ENCODE assay signal across 1 cellular context in the genomic region with DNA sequence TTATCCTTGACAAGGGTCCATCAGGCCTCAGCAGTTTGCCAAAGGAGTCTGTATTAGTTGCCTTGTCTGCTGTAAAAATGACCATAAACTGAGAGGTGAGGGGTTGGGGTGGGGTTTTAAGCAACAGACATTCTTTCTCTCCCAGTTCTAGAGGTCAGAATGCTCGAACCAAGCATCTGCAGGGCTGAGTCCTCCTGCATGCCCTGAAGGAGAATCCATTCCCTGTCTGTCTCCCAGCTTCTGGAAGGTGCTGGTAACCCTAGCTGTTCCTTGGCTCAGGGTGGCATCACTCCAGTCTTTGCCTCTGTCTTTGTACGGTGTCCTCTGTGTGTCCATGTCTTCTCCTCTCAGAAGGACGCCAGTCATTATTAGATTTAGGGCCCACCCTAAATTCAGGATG.
TF ChIP-seq lines count a peak whose summit lies in the region.

No MANE protein-coding gene starts in this region.

TF ChIP-seq in neural cell, 6 proteins besides CTCF, POLR2A, EP300 and RAD21 (continued from another document):
- TF ChIP-seq, protein P1, sequence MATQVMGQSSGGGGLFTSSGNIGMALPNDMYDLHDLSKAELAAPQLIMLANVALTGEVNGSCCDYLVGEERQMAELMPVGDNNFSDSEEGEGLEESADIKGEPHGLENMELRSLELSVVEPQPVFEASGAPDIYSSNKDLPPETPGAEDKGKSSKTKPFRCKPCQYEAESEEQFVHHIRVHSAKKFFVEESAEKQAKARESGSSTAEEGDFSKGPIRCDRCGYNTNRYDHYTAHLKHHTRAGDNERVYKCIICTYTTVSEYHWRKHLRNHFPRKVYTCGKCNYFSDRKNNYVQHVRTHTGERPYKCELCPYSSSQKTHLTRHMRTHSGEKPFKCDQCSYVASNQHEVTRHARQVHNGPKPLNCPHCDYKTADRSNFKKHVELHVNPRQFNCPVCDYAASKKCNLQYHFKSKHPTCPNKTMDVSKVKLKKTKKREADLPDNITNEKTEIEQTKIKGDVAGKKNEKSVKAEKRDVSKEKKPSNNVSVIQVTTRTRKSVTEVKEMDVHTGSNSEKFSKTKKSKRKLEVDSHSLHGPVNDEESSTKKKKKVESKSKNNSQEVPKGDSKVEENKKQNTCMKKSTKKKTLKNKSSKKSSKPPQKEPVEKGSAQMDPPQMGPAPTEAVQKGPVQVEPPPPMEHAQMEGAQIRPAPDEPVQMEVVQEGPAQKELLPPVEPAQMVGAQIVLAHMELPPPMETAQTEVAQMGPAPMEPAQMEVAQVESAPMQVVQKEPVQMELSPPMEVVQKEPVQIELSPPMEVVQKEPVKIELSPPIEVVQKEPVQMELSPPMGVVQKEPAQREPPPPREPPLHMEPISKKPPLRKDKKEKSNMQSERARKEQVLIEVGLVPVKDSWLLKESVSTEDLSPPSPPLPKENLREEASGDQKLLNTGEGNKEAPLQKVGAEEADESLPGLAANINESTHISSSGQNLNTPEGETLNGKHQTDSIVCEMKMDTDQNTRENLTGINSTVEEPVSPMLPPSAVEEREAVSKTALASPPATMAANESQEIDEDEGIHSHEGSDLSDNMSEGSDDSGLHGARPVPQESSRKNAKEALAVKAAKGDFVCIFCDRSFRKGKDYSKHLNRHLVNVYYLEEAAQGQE (IDR thresholded peaks at IDR 0.05; ENCODE audit: borderline replicate concordance) = no peak
- TF ChIP-seq SMC3 (conservative IDR thresholded peaks at IDR 0.05; ENCODE audit: poor library complexity) (no peak), TAF1 (IDR thresholded peaks at IDR 0.05; ENCODE audit: low read depth) (no peak), EZH2 (IDR thresholded peaks at IDR 0.05; ENCODE audit: borderline replicate concordance, insufficient read depth, low read length, poor library complexity, severe bottlenecking) (no peak)
